8 cellular contexts compared by ENCODE assay signal in genomic region chr15:40941528-40942336, GRCh38. TPM values are rescaled to one million over a fixed set of nuclear protein-coding genes. Genes with fewer than 3 reads are reported as not detected.
DNase-seq lines count a peak whose midpoint lies in the region; ATAC-seq and TF ChIP-seq lines count a peak whose summit lies in the region.

No MANE protein-coding gene starts in this region.

- no peaks in the 10 kb centered on the region for H3K27me3 Mint-ChIP-seq in activated CD4-positive, alpha-beta T cell treated with anti-CD3 and anti-CD28 coated beads, Interleukin-2, amount 10 ng/mL, durations not matched to agents 24 days and 14 days

- ATAC-seq in HG02938 (IDR thresholded peaks at IDR 0.05; ENCODE audit: unreplicated experiment) (peak; percentile 53), right lobe of liver (peak; percentile 61 to 85 (median 74))

- H3K27ac ChIP-seq in dorsolateral prefrontal cortex (peak overlapping the region in 58 of 59 donors; percentile 15 to 91 (median 80)), right lobe of liver (peak overlapping the region; percentile 66 to 78 (median 70))

- TF ChIP-seq POLR2A in right lobe of liver (IDR thresholded peaks at IDR 0.05): peak; percentile 66

- peaks cover 40% of the 10 kb centered on the region for H3K4me1 Mint-ChIP-seq in activated CD4-positive, alpha-beta T cell treated with anti-CD3 and anti-CD28 coated beads, Interleukin-2, amount 10 ng/mL, durations not matched to agents 24 days and 14 days

- peak overlapping the region; percentile 37 to 74 (median 61) for H3K4me3 ChIP-seq in dorsolateral prefrontal cortex
- peak overlapping the region; percentile 42 to 57 (median 49) for H3K4me3 ChIP-seq in right lobe of liver

- H3K9me3 Mint-ChIP-seq in activated CD4-positive, alpha-beta T cell treated with anti-CD3 and anti-CD28 coated beads, Interleukin-2, amount 10 ng/mL, durations not matched to agents 24 days and 14 days: no peaks in the 10 kb centered on the region

- DNase-seq in SIG-M5 treated with dmso at 0.1 percent for 504 hours (lab: John Stamatoyannopoulos, UW; ENCODE audit: unreplicated experiment) (peak; percentile 68), SIG-M5 (lab: John Stamatoyannopoulos, UW) (no peak), NCI-H2227 treated with DMSO at 0.1 percent for 48 hours (lab: John Stamatoyannopoulos, UW) (peak; percentile 36), dorsolateral prefrontal cortex (peak in 9 of 10 donors; percentile 44 to 90 (median 72)), right lobe of liver (peak; percentile 80 to 87 (median 82))
- DNase-seq in activated CD4-positive, alpha-beta T cell treated with anti-CD3 and anti-CD28 coated beads, Interleukin-2, amount 10 ng/mL, durations not matched to agents 24 days and 14 days: peak; percentile 92
- peak in 2 of 3 donors; percentile 27 to 59 for DNase-seq in stimulated activated CD4-positive, alpha-beta T cell treated with anti-CD3 and anti-CD28 coated beads, TNF-alpha, amount 100 ng/mL, for 1 hour (ENCODE audit: low read depth in 3 of 3, low spot score in 1 of 3)

- intact Hi-C loops in activated CD4-positive, alpha-beta T cell treated with anti-CD3 and anti-CD28 coated beads, Interleukin-2, amount 10 ng/mL, durations not matched to agents 24 days and 14 days (cut with micrococcal nuclease): loop anchor here (1.0 to 5.0 kb wide), 4 partner anchors 12 to 176 kb away; partner anchors contain the start of genes CHAC1 and INO80
- intact Hi-C loops in dorsolateral prefrontal cortex (cut with DNase I): loop anchor here (1.0 to 5.0 kb wide), 3 partner anchors 34 to 81 kb away; no protein-coding TSS in a partner anchor
- intact Hi-C loops in right lobe of liver (cut with DNase I): no loop called here

- peak overlapping the region; percentile 87 for H3K27ac Mint-ChIP-seq in activated CD4-positive, alpha-beta T cell treated with anti-CD3 and anti-CD28 coated beads, Interleukin-2, amount 10 ng/mL, durations not matched to agents 24 days and 14 days

- no peaks in the 10 kb centered on the region for H3K36me3 Mint-ChIP-seq in activated CD4-positive, alpha-beta T cell treated with anti-CD3 and anti-CD28 coated beads, Interleukin-2, amount 10 ng/mL, durations not matched to agents 24 days and 14 days (ENCODE audit: low read depth)

- no peaks in the 10 kb centered on the region for H3K36me3 ChIP-seq in right lobe of liver

- peaks cover 0 to 31% (median 12%) of the 10 kb centered on the region in 4 donors for H3K4me1 ChIP-seq in right lobe of liver

- 2% methylated on average over 7 of the region's 92 CpGs for WGBS in right lobe of liver (ENCODE audit: insufficient coverage, low coverage, low lambda C conversion rate, missing lambda C conversion rate)

- peak in 46 of 56 donors; percentile 19 to 84 (median 46) for TF ChIP-seq CTCF in dorsolateral prefrontal cortex (IDR thresholded peaks at IDR 0.05 in 54 of 56, conservative IDR thresholded peaks at IDR 0.05 in 2 of 56; ENCODE audit: low read depth in 1 of 56, partially characterized antibody in 56 of 56)
- peak; percentile 43 to 91 (median 68) for TF ChIP-seq CTCF in right lobe of liver (IDR thresholded peaks at IDR 0.05)

- peak overlapping the region; percentile 88 for H3K4me3 Mint-ChIP-seq in activated CD4-positive, alpha-beta T cell treated with anti-CD3 and anti-CD28 coated beads, Interleukin-2, amount 10 ng/mL, durations not matched to agents 24 days and 14 days

- H3K9me3 ChIP-seq in right lobe of liver: no peaks in the 10 kb centered on the region

- H3K27me3 ChIP-seq in dorsolateral prefrontal cortex: no peaks in the 10 kb centered on the region
- no peaks in the 10 kb centered on the region for H3K27me3 ChIP-seq in right lobe of liver

RNA-seq across cellular contexts. Expression of gene CHAC1, which starts 11.5 kb away (rescaled TPM):
- total RNA-seq in activated CD4-positive, alpha-beta T cell treated with anti-CD3 and anti-CD28 coated beads, Interleukin-2, amount 10 ng/mL, durations not matched to agents 24 days and 14 days: 8.4 and 9.8 TPM in 2 replicates
- total RNA-seq in dorsolateral prefrontal cortex: 10 to 100 TPM in 48 of 120 experiments, 1 to 10 TPM in 72; 2.8 to 19.8 (median 9.3) TPM
- total RNA-seq in right lobe of liver: 10 to 100 TPM in 2 of 6 experiments, 1 to 10 TPM in 1, under 1 TPM in 3; 0.22 to 11.6 (median 0.97) TPM

RNA-seq across cellular contexts. Expression of gene DLL4, which starts 12.6 kb away (rescaled TPM):
- total RNA-seq in activated CD4-positive, alpha-beta T cell treated with anti-CD3 and anti-CD28 coated beads, Interleukin-2, amount 10 ng/mL, durations not matched to agents 24 days and 14 days: 0.33 TPM in 1 of 2 replicates, not detected in the other
- total RNA-seq in dorsolateral prefrontal cortex (10 to 100 TPM in 41 of 120 experiments, 1 to 10 TPM in 79; 2.2 to 25.3 (median 7.9) TPM), right lobe of liver (1 to 10 TPM; 2.9 to 8.7 (median 4.2) TPM)

RNA-seq across cellular contexts. Expression of gene VPS18, which starts 47.5 kb away (rescaled TPM):
- total RNA-seq in activated CD4-positive, alpha-beta T cell treated with anti-CD3 and anti-CD28 coated beads, Interleukin-2, amount 10 ng/mL, durations not matched to agents 24 days and 14 days: 11.2 and 11.3 TPM in 2 replicates
- total RNA-seq in dorsolateral prefrontal cortex: 10 to 100 TPM; 19.3 to 39.4 (median 29.9) TPM
- total RNA-seq in right lobe of liver: 10 to 100 TPM in 5 of 6 experiments, 1 to 10 TPM in 1; 8.4 to 24.7 (median 12.9) TPM

Comparison
In these comparisons a context has a peak if more than half of its experiments do, and no peak if none do; other contexts are left out.
1. intact Hi-C loops: an anchor here in activated CD4-positive, alpha-beta T cell treated with anti-CD3 and anti-CD28 coated beads, Interleukin-2, amount 10 ng/mL, durations not matched to agents 24 days and 14 days (1.0 to 5.0 kb wide) and dorsolateral prefrontal cortex (1.0 to 5.0 kb wide); none called in right lobe of liver.